In the genomic region with DNA sequence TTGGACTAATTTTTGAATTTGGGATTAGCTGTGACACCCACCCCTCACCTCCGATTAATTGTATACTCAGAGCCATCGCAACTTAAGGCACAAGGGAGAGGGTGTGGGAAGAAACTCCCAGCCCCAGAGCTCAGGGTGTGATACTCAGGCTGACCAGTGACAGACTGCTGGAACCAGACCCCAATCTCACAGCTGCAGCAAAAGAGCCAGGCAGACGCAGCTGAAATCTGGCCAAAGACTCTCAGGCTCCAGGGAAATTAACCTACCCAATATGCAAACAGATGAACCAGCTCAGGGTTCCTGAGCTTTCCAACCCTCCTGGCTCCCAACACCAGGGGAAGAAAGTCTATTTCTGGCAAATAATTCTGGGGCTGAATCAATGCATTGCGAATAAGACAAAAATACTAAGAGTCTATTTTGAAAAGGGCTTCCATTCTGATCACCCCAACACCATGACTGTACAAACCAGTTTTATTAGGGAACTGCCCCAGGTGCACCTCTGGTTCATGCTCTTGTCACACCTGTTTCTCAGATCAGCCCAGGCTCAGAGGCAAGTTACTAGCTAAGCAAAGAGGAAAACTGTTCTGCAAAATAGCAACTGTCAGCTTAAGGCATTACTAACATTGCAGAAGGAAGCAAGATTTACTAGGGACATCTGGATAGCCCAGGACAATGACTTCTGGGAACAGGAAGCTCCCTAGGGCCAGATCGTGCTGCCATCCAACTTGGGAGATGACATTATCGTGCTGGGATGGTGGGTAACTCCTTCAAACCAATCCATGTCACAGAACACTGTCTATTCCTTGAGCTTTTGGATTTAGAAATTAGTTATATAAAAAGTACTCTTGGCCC, we compare ENCODE assay signal across 10 cellular contexts. TPM values are rescaled to one million over a fixed set of nuclear protein-coding genes. Genes with fewer than 3 reads are reported as not detected.
DNase-seq lines count a peak whose midpoint lies in the region; ATAC-seq, FAIRE-seq and TF ChIP-seq lines count a peak whose summit lies in the region.
"Had no signal": no experiment of that assay in that cellular context is flagged by ENCODE, and none has a peak within 500 bp of the region (broad histone marks: within the 10 kb centered on the region; RNA-seq: fewer than 3 reads in every experiment).

No MANE protein-coding gene starts in this region.

- no peaks in the 10 kb centered on the region for H3F3A ChIP-seq in PC-3 (ENCODE audit: low read length, unreplicated experiment)

- H3K9me3 ChIP-seq in BE2C (no peaks in the 10 kb centered on the region), PC-3 (ENCODE audit: low read length) (no peaks in the 10 kb centered on the region), psoas muscle (no peaks in the 10 kb centered on the region)

- no peak for FAIRE-seq in GM12891 (lab: Jason Lieb, UNC)

- no peak for TF ChIP-seq CTCF in BE2C (IDR thresholded peaks at IDR 0.05; ENCODE audit: low read depth, low read length)
- no peak for TF ChIP-seq CTCF in PC-3 (conservative IDR thresholded peaks at IDR 0.05; ENCODE audit: low read depth, low read length)
- no peak for TF ChIP-seq CTCF in psoas muscle (IDR thresholded peaks at IDR 0.05)

- DNase-seq in BE2C = peak; percentile 49
- no peak for DNase-seq in PC-3
- DNase-seq in globus pallidus (ENCODE audit: low spot score) = peak; percentile 12
- peak in 1 of 2 donors; percentile 19 for DNase-seq in psoas muscle
- DNase-seq in CD1c-positive myeloid dendritic cell (ENCODE audit: extremely low spot score) = no peak
- no peak for DNase-seq in GM12891 (ENCODE audit: insufficient read length, low spot score)
- no peak for DNase-seq in HCEC 1CT
- DNase-seq: NCI-H1436 treated with DMSO at 0.1 percent for 48 hours, T-helper 1 cell had no signal

- no peak overlapping the region for H3K9ac ChIP-seq in PC-3 (ENCODE audit: low read length)

- CTCF ChIA-PET in PC-3 (lab: Charles Lee) = no interaction called here

- ATAC-seq in PC-3 (no peak), psoas muscle (peak in 3 of 4 donors; percentile 50 to 74 (median 63)), HG03342 (IDR thresholded peaks at IDR 0.05; ENCODE audit: unreplicated experiment) (no peak)

- no peak overlapping the region for H3K4me2 ChIP-seq in PC-3 (ENCODE audit: low read length)

- H3K9me2 ChIP-seq in PC-3 (replicated peaks; ENCODE audit: low read length) = no peaks in the 10 kb centered on the region

- TSS peak; percentile 2 for BruUV-seq in PC-3 (replicated peaks; lab: Mats Ljungman, UMichigan)

- intact Hi-C loops in PC-3 (cut with micrococcal nuclease) (no loop called here), psoas muscle (cut with DNase I) (no loop called here)

- POLR2A ChIA-PET in PC-3 (lab: Charles Lee; ENCODE audit: unreplicated experiment) = no interaction called here

- H2AFZ ChIP-seq in PC-3 (ENCODE audit: low read length) = no peak overlapping the region

- H3K27me3 ChIP-seq in BE2C = no peaks in the 10 kb centered on the region
- no peaks in the 10 kb centered on the region for H3K27me3 ChIP-seq in PC-3 (ENCODE audit: low read length)
- no peaks in the 10 kb centered on the region for H3K27me3 ChIP-seq in psoas muscle (ENCODE audit: insufficient read depth in 3 of 3, low read length in 2 of 3)

- no peak for TF ChIP-seq POLR2A in GM12891 (IDR thresholded peaks at IDR 0.05; ENCODE audit: low read depth, low read length)

- no peaks in the 10 kb centered on the region for H3K79me2 ChIP-seq in PC-3 (ENCODE audit: low read length)

- no peaks in the 10 kb centered on the region for H4K20me1 ChIP-seq in PC-3 (ENCODE audit: low read length)

- H3K27ac ChIP-seq in PC-3 (ENCODE audit: low read length) = no peak overlapping the region
- peak overlapping the region; percentile 74 for H3K27ac ChIP-seq in psoas muscle

- H3K36me3 ChIP-seq in BE2C (peaks cover 77% of the 10 kb centered on the region), PC-3 (ENCODE audit: low read depth, low read length) (peaks cover 62% of the 10 kb centered on the region), psoas muscle (ENCODE audit: insufficient read depth in 1 of 2, low read depth in 1 of 2) (peaks cover 10 to 79% of the 10 kb centered on the region in 2 donors)

- H3K4me3 ChIP-seq in BE2C (ENCODE audit: low read depth, low read length) (no peak overlapping the region), PC-3 (ENCODE audit: low read length) (no peak overlapping the region), psoas muscle (no peak overlapping the region)

- WGBS in psoas muscle, 3 donors = 23 to 32% (median 24%) methylated on average over 6 of the region's 6 CpGs

- H3K4me1 ChIP-seq in BE2C = peaks cover 18% of the 10 kb centered on the region
- H3K4me1 ChIP-seq in PC-3 (ENCODE audit: insufficient read depth, low read length) = no peaks in the 10 kb centered on the region
- H3K4me1 ChIP-seq in psoas muscle = peaks cover 14% of the 10 kb centered on the region

TF ChIP-seq in GM12891, 5 proteins besides CTCF, POLR2A, EP300 and RAD21:
- TF ChIP-seq SPI1 (IDR thresholded peaks at IDR 0.05; ENCODE audit: low read depth, low read length) (no peak), TAF1 (IDR thresholded peaks at IDR 0.05; ENCODE audit: low read depth, low read length) (no peak), POU2F2 (IDR thresholded peaks at IDR 0.05; ENCODE audit: low read depth, low read length) (no peak), POLR2AphosphoS5 (IDR thresholded peaks at IDR 0.05; ENCODE audit: low read depth, low read length) (no peak), PAX5 (IDR thresholded peaks at IDR 0.05; ENCODE audit: insufficient read depth, low read length, severe bottlenecking) (no peak)

RNA-seq across cellular contexts. Expression of a gene that starts 30.3 kb away (rescaled TPM):
- polyA plus RNA-seq in BE2C (2012; ENCODE audit: insufficient read depth, insufficient read length, low read depth) = 101 TPM
- total RNA-seq in PC-3 (2014; rRNA removed) (80.5 and 112 TPM in 2 replicates), psoas muscle (10 to 100 TPM; 31.9 to 43.9 (median 40.2) TPM)
- 10 to 100 TPM; 20.8 to 35.1 (median 24.0) TPM for polyA plus RNA-seq in psoas muscle
- polyA plus RNA-seq in GM12891 (2012; ENCODE audit: low read depth, missing spikeins) = 26.8 TPM

Comparison
In these comparisons a context has a peak if more than half of its experiments do, and no peak if none do; other contexts are left out.
1. DNase-seq: peak in BE2C (single experiment) and globus pallidus (single experiment); none in PC-3 (single experiment), CD1c-positive myeloid dendritic cell (single experiment), GM12891 (single experiment) and HCEC 1CT (single experiment).
2. ATAC-seq: peak in psoas muscle (3 of 4); none in PC-3 (single experiment) and HG03342 (single experiment).